ENCODE assay signal across 1 cellular context in genomic region chr5:157772077-157772613, GRCh38.
TF ChIP-seq lines count a peak whose summit lies in the region.

No MANE protein-coding gene starts in this region.

TF ChIP-seq in GM12891, 5 proteins besides CTCF, POLR2A, EP300 and RAD21:
- no peak for TF ChIP-seq TAF1 (IDR thresholded peaks at IDR 0.05; ENCODE audit: low read depth, low read length)
- TF ChIP-seq PAX5 (IDR thresholded peaks at IDR 0.05; ENCODE audit: insufficient read depth, low read length, severe bottlenecking) = no peak
- no peak for TF ChIP-seq SPI1 (IDR thresholded peaks at IDR 0.05; ENCODE audit: low read depth, low read length)
- TF ChIP-seq POU2F2 (IDR thresholded peaks at IDR 0.05; ENCODE audit: low read depth, low read length) = no peak
- TF ChIP-seq POLR2AphosphoS5 (IDR thresholded peaks at IDR 0.05; ENCODE audit: low read depth, low read length) = no peak
TF ChIP-seq in GM12891: peak in this region for 0.
